Comparison of ENCODE assay signal across 10 cellular contexts in the genomic region with DNA sequence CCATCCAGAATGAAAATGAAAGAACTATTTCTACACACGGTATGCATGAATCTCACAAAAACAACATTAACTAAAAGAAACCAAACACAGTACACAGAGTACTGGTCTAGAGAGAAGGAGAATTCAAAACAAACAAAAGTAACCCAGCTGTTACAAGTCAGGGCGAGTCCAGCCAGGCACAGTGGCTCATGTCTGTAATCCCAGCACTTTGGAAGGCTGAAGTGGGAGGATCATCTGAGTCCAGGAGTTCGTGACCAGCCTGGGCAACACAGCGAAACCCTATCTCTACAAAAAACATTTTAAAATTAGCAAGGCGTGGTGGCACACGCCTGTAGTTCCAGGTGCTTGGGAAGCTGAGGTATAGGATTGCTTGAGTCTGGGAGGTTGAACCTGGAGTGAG. TPM values are rescaled to one million over a fixed set of nuclear protein-coding genes. Genes with fewer than 3 reads are reported as not detected.
DNase-seq lines count a peak whose midpoint lies in the region; ATAC-seq and TF ChIP-seq lines count a peak whose summit lies in the region.
"Had no signal": no experiment of that assay in that cellular context is flagged by ENCODE, and none has a peak within 500 bp of the region (broad histone marks: within the 10 kb centered on the region; RNA-seq: fewer than 3 reads in every experiment).

No MANE protein-coding gene starts in this region.

- CTCF ChIA-PET in OCI-LY7 (lab: Charles Lee; ENCODE audit: unreplicated experiment) = interaction anchor here (0.6 to 1.7 kb wide), 3 partner anchors 12 to 71 kb away, joined by 3 to 4 read pairs (median 3); no protein-coding TSS in a partner anchor

- no peaks in the 10 kb centered on the region for H3K27me3 ChIP-seq in effector memory CD4-positive, alpha-beta T cell (replicated peaks; ENCODE audit: control insufficient read depth, insufficient read depth, low read length, poor library complexity, severe bottlenecking)
- H3K27me3 ChIP-seq in gastrocnemius medialis = no peaks in the 10 kb centered on the region

- peaks cover 23% of the 10 kb centered on the region for H3K4me1 ChIP-seq in OCI-LY7 (ENCODE audit: insufficient read depth, low read length, poor library complexity, severe bottlenecking)
- peaks cover 27% of the 10 kb centered on the region for H3K4me1 ChIP-seq in effector memory CD4-positive, alpha-beta T cell (ENCODE audit: control insufficient read depth, insufficient read depth, low read length, poor library complexity, severe bottlenecking)
- H3K4me1 ChIP-seq in gastrocnemius medialis = peaks cover 21 to 23% of the 10 kb centered on the region in 2 donors

- TF ChIP-seq POLR2A in gastrocnemius medialis (IDR thresholded peaks at IDR 0.05) = no peak

- H3K36me3 ChIP-seq in OCI-LY7 (ENCODE audit: insufficient read depth, low read length) = peaks cover 20% of the 10 kb centered on the region
- H3K36me3 ChIP-seq in effector memory CD4-positive, alpha-beta T cell (ENCODE audit: control insufficient read depth, insufficient read depth, low read length) = peaks cover 13% of the 10 kb centered on the region
- H3K36me3 ChIP-seq in gastrocnemius medialis = peaks cover 0 to 21% of the 10 kb centered on the region in 2 donors

- no peak for TF ChIP-seq CTCF in GM12864 (IDR thresholded peaks at IDR 0.05; ENCODE audit: low read depth, low read length, missing control alignments)
- no peak for TF ChIP-seq CTCF in OCI-LY7 (conservative IDR thresholded peaks at IDR 0.05; ENCODE audit: low read length)
- TF ChIP-seq CTCF in gastrocnemius medialis (IDR thresholded peaks at IDR 0.05 in 4 of 5, conservative IDR thresholded peaks at IDR 0.05 in 1 of 5) = no peak

- H3K79me2 ChIP-seq in OCI-LY7 (ENCODE audit: insufficient read depth, low read depth, low read length) = peaks cover 15% of the 10 kb centered on the region

- POLR2A ChIA-PET in OCI-LY7 (lab: Charles Lee) = interaction anchor here (0.6 to 2.2 kb wide), 5 partner anchors 9 to 135 kb away, joined by 3 to 12 read pairs (median 6); partner anchors contain the start of genes DYRK1B and ZNF780A

- H3K4me3 ChIP-seq in GM12864 (ENCODE audit: low read depth, low read length) (peak overlapping the region; percentile 11; the same call in 1 of the 2 replicates), OCI-LY7 (ENCODE audit: low read depth, low read length, poor library complexity, severe bottlenecking) (peak overlapping the region; percentile 86), gastrocnemius medialis (no peak overlapping the region)
- H3K4me3 ChIP-seq in effector memory CD4-positive, alpha-beta T cell (ENCODE audit: insufficient read depth, low read depth, low read length, poor library complexity, severe bottlenecking) = no peak overlapping the region
- H3K4me3 ChIP-seq: lung had no signal

- H2AFZ ChIP-seq in OCI-LY7 (ENCODE audit: low read length) = peak overlapping the region; percentile 64; the same call in 1 of the 2 replicates

- H3K9me3 ChIP-seq in OCI-LY7 (ENCODE audit: low read length) (no peaks in the 10 kb centered on the region), gastrocnemius medialis (no peaks in the 10 kb centered on the region)
- H3K9me3 ChIP-seq in effector memory CD4-positive, alpha-beta T cell (ENCODE audit: control insufficient read depth, low read length) = no peaks in the 10 kb centered on the region

- no peaks in the 10 kb centered on the region for H4K20me1 ChIP-seq in OCI-LY7 (ENCODE audit: insufficient read depth, low read length)

- BruUV-seq in OCI-LY7 (replicated peaks; lab: Mats Ljungman, UMichigan) = no TSS peak

- in situ Hi-C loops in gastrocnemius medialis (cut with MboI; ENCODE audit: low sequenced_read_pairs in 4 of 4) = loop anchor here in 2 of 4 donors (10.0 to 25.0 kb wide), 2 partner anchors 182 to 184 kb away; partner anchors contain the start of gene LEUTX (in 1 of the 2)

- peak overlapping the region; percentile 84 for H3K4me2 ChIP-seq in OCI-LY7 (ENCODE audit: low read length)

- ATAC-seq in gastrocnemius medialis (no peak), GM21737 (IDR thresholded peaks at IDR 0.05; ENCODE audit: unreplicated experiment) (no peak), GM21526 (IDR thresholded peaks at IDR 0.05; ENCODE audit: low FRiP score, unreplicated experiment) (no peak)

- DNase-seq in GM12864 (ENCODE audit: low read depth) (no peak), OCI-LY7 (ENCODE audit: low spot score) (no peak), gastrocnemius medialis (no peak), NCI-H2029 treated with DMSO at 0.1 percent for 48 hours (lab: John Stamatoyannopoulos, UW) (no peak), OCI-M2 (lab: John Stamatoyannopoulos, UW; ENCODE audit: unreplicated experiment) (no peak)
- DNase-seq in effector memory CD4-positive, alpha-beta T cell = no peak
- DNase-seq: NCI-H748 treated with DMSO at 0.1 percent for 48 hours had no signal

- no peaks in the 10 kb centered on the region for H3K9me2 ChIP-seq in OCI-LY7 (ENCODE audit: insufficient read depth, low read length)

- H3K27ac ChIP-seq in OCI-LY7 (ENCODE audit: low read depth, low read length, poor library complexity, severe bottlenecking) = no peak overlapping the region
- H3K27ac ChIP-seq in effector memory CD4-positive, alpha-beta T cell (ENCODE audit: insufficient read depth, low read length, poor library complexity, severe bottlenecking) = peak overlapping the region; percentile 94
- peak overlapping the region in 3 of 4 donors; percentile 97 to 99 (median 99) for H3K27ac ChIP-seq in gastrocnemius medialis

- intact Hi-C loops in OCI-LY7 (cut with micrococcal nuclease; ENCODE audit: unreplicated experiment) (no loop called here), gastrocnemius medialis (cut with DNase I; ENCODE audit: low total_unique reads) (no loop called here)

RNA-seq across cellular contexts. Expression of gene PSMC4, which starts 1.7 kb away (rescaled TPM):
- 82.3 and 94.3 TPM in 2 replicates for total RNA-seq in OCI-LY7 (2014; rRNA removed; shearing (Covaris generic))
- total RNA-seq in OCI-LY7 (2022) = 73.6 and 78.0 TPM in 2 replicates
- total RNA-seq in gastrocnemius medialis = 100 to 1,000 TPM; 165 to 238 (median 219) TPM

RNA-seq across cellular contexts. Expression of gene ZNF546, which starts 27.6 kb away (rescaled TPM):
- total RNA-seq in OCI-LY7 (2014; rRNA removed; shearing (Covaris generic)) = 2.3 and 5.0 TPM in 2 replicates
- total RNA-seq in OCI-LY7 (2022) = 9.3 and 11.5 TPM in 2 replicates
- total RNA-seq in gastrocnemius medialis = 1 to 10 TPM; 3.2 to 6.9 (median 4.2) TPM

RNA-seq across cellular contexts. Expression of gene FCGBP, which starts 34.8 kb away (rescaled TPM):
- total RNA-seq in OCI-LY7 (2014; rRNA removed; shearing (Covaris generic)) = 0.21 and 0.41 TPM in 2 replicates
- total RNA-seq in OCI-LY7 (2022) = 1.1 and 1.7 TPM in 2 replicates
- total RNA-seq in gastrocnemius medialis = 10 to 100 TPM in 1 of 4 donors, 1 to 10 TPM in 3; 2.2 to 11.2 (median 7.2) TPM

Comparison
In these comparisons a context has a peak if more than half of its experiments do, and no peak if none do; other contexts are left out.
1. H3K4me3 ChIP-seq: peak in GM12864 (single experiment) and OCI-LY7 (single experiment); none in effector memory CD4-positive, alpha-beta T cell (single experiment) and gastrocnemius medialis (0 of 4).